12 cellular contexts compared by ENCODE assay signal in the genomic region with DNA sequence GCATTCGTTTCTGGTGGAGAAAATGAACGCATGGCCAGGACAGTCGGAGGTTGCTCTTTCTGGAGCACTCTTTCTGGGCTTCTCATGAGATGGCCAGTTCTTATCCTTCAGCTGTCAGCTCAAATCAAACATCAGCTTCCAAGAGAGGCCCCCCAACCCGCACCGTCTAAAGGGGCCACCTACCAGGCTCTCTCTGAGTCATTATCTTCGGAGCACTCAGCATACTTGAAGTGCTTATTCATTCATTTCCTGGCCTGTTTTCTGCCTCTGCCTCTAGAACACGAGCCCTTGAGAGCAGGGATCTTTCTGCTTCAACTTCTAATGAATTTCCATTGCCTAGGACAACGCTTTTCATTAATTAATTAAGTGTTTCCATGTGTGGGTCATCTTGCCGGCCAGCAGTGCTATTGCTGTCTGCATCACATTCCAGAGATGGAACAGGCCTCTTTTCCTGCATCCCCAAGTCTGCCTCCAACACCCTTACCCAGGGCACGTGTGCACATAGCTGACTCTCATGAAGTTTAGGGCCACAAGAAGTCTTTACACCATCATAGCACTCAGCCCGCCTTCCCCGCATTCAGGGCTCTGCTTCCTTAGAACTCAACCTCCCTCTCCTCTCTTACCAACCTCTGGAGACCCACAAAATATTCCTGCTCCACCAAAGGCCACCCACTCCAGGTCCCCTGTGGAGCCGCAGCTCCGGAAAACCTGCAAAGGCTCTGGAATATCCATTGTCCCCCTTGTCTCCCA. TPM values are rescaled to one million over a fixed set of nuclear protein-coding genes. Genes with fewer than 3 reads are reported as not detected.
A peak's percentile ranks its signal among the peaks of the same experiment; 100 is the strongest.
DNase-seq lines count a peak whose midpoint lies in the region; ATAC-seq, FAIRE-seq and TF ChIP-seq lines count a peak whose summit lies in the region.
"Had no signal": no experiment of that assay in that cellular context is flagged by ENCODE, and none has a peak within 500 bp of the region (broad histone marks: within the 10 kb centered on the region; RNA-seq: fewer than 3 reads in every experiment).

No MANE protein-coding gene starts in this region.

- no peaks in the 10 kb centered on the region for H3K9me3 ChIP-seq in K562 (replicated peaks; ENCODE audit: control insufficient read depth, insufficient read depth, low read depth, low read length)

- peak; percentile 83 for ATAC-seq in K562

- no peak for TF ChIP-seq POLR2A in K562 (conservative IDR thresholded peaks at IDR 0.05)

- no peaks in the 10 kb centered on the region for H4K20me1 ChIP-seq in K562 (replicated peaks; ENCODE audit: control insufficient read depth, insufficient read depth, low read length)

- no TSS peak for BruUV-seq in K562 (replicated peaks; lab: Mats Ljungman, UMichigan)

- in situ Hi-C loops in K562 (cut with MboI): no loop called here

- no peaks in the 10 kb centered on the region for H3K79me2 ChIP-seq in K562 (ENCODE audit: control insufficient read depth, insufficient read depth, low read length)

- CTCF ChIA-PET in K562 (lab: Yijun Ruan, JAX; ENCODE audit: low intra/inter-chr PET ratio): no interaction called here

- H3K27me3 ChIP-seq in K562 (ENCODE audit: control insufficient read depth in 2 of 2, insufficient read depth in 2 of 2, low read length in 2 of 2): peaks cover 0 to 2% of the 10 kb centered on the region in 2 experiments; a peak in 1 of 5 replicates
- H3K27me3 ChIP-seq in kidney epithelial cell (ENCODE audit: control insufficient read depth, insufficient read depth, low read length): no peaks in the 10 kb centered on the region

- intact Hi-C loops in K562 (cut with micrococcal nuclease): no loop called here

- H3K9me1 ChIP-seq in K562 (ENCODE audit: control insufficient read depth, insufficient read depth, low read length): no peaks in the 10 kb centered on the region

- no peak; the same call in 1 of the 2 replicates for TF ChIP-seq EP300 in K562 (IDR thresholded peaks at IDR 0.05; ENCODE audit: low read length)

- peak; percentile 52 for DNase-seq in 8988T
- peak; percentile 66 for DNase-seq in HS-5 (ENCODE audit: low read depth)
- peak; percentile 79 to 84 (median 80) for DNase-seq in K562 (ENCODE audit: extremely low read depth in 1 of 4, low spot score in 3 of 4)
- peak; percentile 50 for DNase-seq in kidney epithelial cell (ENCODE audit: low read depth)
- no peak for DNase-seq in midbrain (lab: John Stamatoyannopoulos, UW)
- DNase-seq in stimulated activated CD4-positive, alpha-beta T cell treated with anti-CD3 and anti-CD28 coated beads, Interleukin-2, amount 100 ng/mL, for 24 hours: no peak
- no peak for DNase-seq in SIG-M5 (lab: John Stamatoyannopoulos, UW)
- DNase-seq in HuH-7.5 (ENCODE audit: low spot score): no peak
- DNase-seq: activated CD4-positive, alpha-beta T cell treated with anti-CD3 and anti-CD28 coated beads for 48 hours; CD4-positive, alpha-beta memory T cell; foreskin melanocyte; stimulated activated CD4-positive, alpha-beta T cell treated with anti-CD3 and anti-CD28 coated beads, Interleukin-4, amount 100 ng/mL, for 1 hour had no signal

- H3K9ac ChIP-seq in K562 (ENCODE audit: insufficient read depth in 1 of 2, low read depth in 2 of 2, low read length in 2 of 2): peak overlapping the region; percentile 40 to 56; a peak in 3 of 4 replicates

- H3K36me3 ChIP-seq in K562 (ENCODE audit: control insufficient read depth, insufficient read depth, low read length) (no peaks in the 10 kb centered on the region), kidney epithelial cell (ENCODE audit: control insufficient read depth, insufficient read depth, low read length) (no peaks in the 10 kb centered on the region)

- peaks cover 20 to 35% of the 10 kb centered on the region in 2 experiments for H3K4me1 ChIP-seq in K562 (replicated peaks in 1 of 2; ENCODE audit: control insufficient read depth in 2 of 2, insufficient read depth in 2 of 2, low read length in 2 of 2)

- TF ChIP-seq CTCF in K562 (IDR thresholded peaks at IDR 0.05 in 2 of 3, conservative IDR thresholded peaks at IDR 0.05 in 1 of 3; ENCODE audit: insufficient read depth in 2 of 3, low read depth in 1 of 3, low read length in 3 of 3) (no peak), kidney epithelial cell (IDR thresholded peaks at IDR 0.05; ENCODE audit: insufficient read depth, low read length, poor library complexity, severe bottlenecking) (no peak)

- peak; percentile 42 for FAIRE-seq in K562 (lab: Jason Lieb, UNC)

- no peak for TF ChIP-seq RAD21 in K562 (CRISPR knock-in tag; conservative IDR thresholded peaks at IDR 0.05 in 1 of 2, IDR thresholded peaks at IDR 0.05 in 1 of 2)

- WGBS in K562 (ENCODE audit: insufficient coverage, low coverage, missing lambda C conversion rate): 10% methylated on average over 14 of the region's 14 CpGs

- H2AFZ ChIP-seq in K562 (ENCODE audit: low read depth, low read length): peak overlapping the region; percentile 87

- no peak overlapping the region for H3K4me3 ChIP-seq in K562
- H3K4me3 ChIP-seq in kidney epithelial cell (ENCODE audit: low read depth, low read length): no peak overlapping the region

- POLR2A ChIA-PET in K562 (lab: Yijun Ruan, JAX): interaction anchor here (0.5 to 3.0 kb wide), 7 partner anchors 9 to 177 kb away, joined by 3 to 12 read pairs (median 4); no protein-coding TSS in a partner anchor

- H3K27ac ChIP-seq in K562 (ENCODE audit: extremely low read depth, low read depth, low read length): peak overlapping the region; percentile 58

- peak overlapping the region; percentile 57 for H3K4me2 ChIP-seq in K562 (ENCODE audit: insufficient read depth, low read length)

TF ChIP-seq in K562, 482 proteins besides CTCF, POLR2A, EP300 and RAD21 (continues in another document):
- no peak for TF ChIP-seq TAF7 (tag; IDR thresholded peaks at IDR 0.05)
- no peak for TF ChIP-seq CHD1 (IDR thresholded peaks at IDR 0.05; ENCODE audit: low read length)
- TF ChIP-seq SETDB1 (IDR thresholded peaks at IDR 0.05; ENCODE audit: low read length): no peak
- peak; percentile 52 for TF ChIP-seq TAF1 (IDR thresholded peaks at IDR 0.05; ENCODE audit: control insufficient read depth, extremely low read depth, insufficient read depth, low read length, severe bottlenecking)
- no peak for TF ChIP-seq ZNF668 (CRISPR knock-in tag; IDR thresholded peaks at IDR 0.05)
- no peak for TF ChIP-seq ATF6 (CRISPR knock-in tag; IDR thresholded peaks at IDR 0.05)
- TF ChIP-seq, protein P1, sequence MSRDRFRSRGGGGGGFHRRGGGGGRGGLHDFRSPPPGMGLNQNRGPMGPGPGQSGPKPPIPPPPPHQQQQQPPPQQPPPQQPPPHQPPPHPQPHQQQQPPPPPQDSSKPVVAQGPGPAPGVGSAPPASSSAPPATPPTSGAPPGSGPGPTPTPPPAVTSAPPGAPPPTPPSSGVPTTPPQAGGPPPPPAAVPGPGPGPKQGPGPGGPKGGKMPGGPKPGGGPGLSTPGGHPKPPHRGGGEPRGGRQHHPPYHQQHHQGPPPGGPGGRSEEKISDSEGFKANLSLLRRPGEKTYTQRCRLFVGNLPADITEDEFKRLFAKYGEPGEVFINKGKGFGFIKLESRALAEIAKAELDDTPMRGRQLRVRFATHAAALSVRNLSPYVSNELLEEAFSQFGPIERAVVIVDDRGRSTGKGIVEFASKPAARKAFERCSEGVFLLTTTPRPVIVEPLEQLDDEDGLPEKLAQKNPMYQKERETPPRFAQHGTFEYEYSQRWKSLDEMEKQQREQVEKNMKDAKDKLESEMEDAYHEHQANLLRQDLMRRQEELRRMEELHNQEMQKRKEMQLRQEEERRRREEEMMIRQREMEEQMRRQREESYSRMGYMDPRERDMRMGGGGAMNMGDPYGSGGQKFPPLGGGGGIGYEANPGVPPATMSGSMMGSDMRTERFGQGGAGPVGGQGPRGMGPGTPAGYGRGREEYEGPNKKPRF (IDR thresholded peaks at IDR 0.05; ENCODE audit: low read depth, low read length): no peak

RNA-seq across cellular contexts. Expression of gene LAPTM5, which starts 52.1 kb away (rescaled TPM):
- total RNA-seq in K562 (2011; cell fraction: chromatin; rRNA removed; ENCODE audit: low replicate concordance): 11.2 and 16.2 TPM in 2 replicates
- 19.8 and 22.9 TPM in 2 replicates for total RNA-seq in K562 (2011; cell fraction: nucleolus; rRNA removed)
- 20.3 and 27.1 TPM in 2 replicates for total RNA-seq in K562 (2011; cell fraction: nucleoplasm; rRNA removed)
- total RNA-seq in K562 (2014; rRNA removed): 10.7 and 12.3 TPM in 2 replicates
- 11.7 and 13.2 TPM in 2 replicates for total RNA-seq in K562 (2014; rRNA removed; fragmentation: Illumina TruSeq; extraction: Trizol)
- total RNA-seq in K562 (2015; rRNA removed; fragmentation: Illumina TruSeq; extraction: Trizol): 44.3 and 44.7 TPM in 2 replicates
- 30.3 and 33.8 TPM in 2 replicates for total RNA-seq in K562 (2021)
- 42.5 and 418 TPM in 2 replicates for polyA plus RNA-seq in K562 (2011; rRNA removed)
- 103 and 599 TPM in 2 replicates for polyA plus RNA-seq in K562 (2011; cell fraction: cytosol; rRNA removed)
- polyA plus RNA-seq in K562 (2011; cell fraction: nucleus; rRNA removed): 41.2 and 275 TPM in 2 replicates
- 63.5 and 133 TPM in 2 replicates for polyA plus RNA-seq in K562 (2012)
- 44.5 and 47.3 TPM in 2 replicates for polyA plus RNA-seq in K562 (2014; fragmentation: Illumina TruSeq; extraction: Trizol)
- polyA plus RNA-seq in K562 (2014; fragmentation: Nextera tagmentation; extraction: Ambion mirVana): 1 to 10 TPM; 2.4 to 4.8 TPM
- 20.3 and 22.2 TPM in 2 replicates for polyA plus RNA-seq in K562 (2014; rRNA removed)
- 72.1 and 524 TPM in 2 replicates for polyA minus RNA-seq in K562 (2011; rRNA and poly(A)+ RNA removed)
- 41.0 and 310 TPM in 2 replicates for polyA minus RNA-seq in K562 (2011; cell fraction: cytosol; rRNA and poly(A)+ RNA removed)
- 7.7 and 80.9 TPM in 2 replicates for polyA minus RNA-seq in K562 (2011; cell fraction: nucleus; rRNA and poly(A)+ RNA removed)
- total RNA-seq in kidney epithelial cell: 2.6 and 3.1 TPM in 2 replicates

Comparison
In these comparisons a context has a peak if more than half of its experiments do, and no peak if none do; other contexts are left out.
1. DNase-seq: peak in 8988T (single experiment), HS-5 (single experiment), K562 (4 of 4) and kidney epithelial cell (single experiment); none in midbrain (single experiment), stimulated activated CD4-positive, alpha-beta T cell treated with anti-CD3 and anti-CD28 coated beads, Interleukin-2, amount 100 ng/mL, for 24 hours (0 of 2), SIG-M5 (single experiment) and HuH-7.5 (single experiment).